ENCODE assay signal across 8 cellular contexts in genomic region chr20:1465470-1466210, GRCh38. TPM values are rescaled to one million over a fixed set of nuclear protein-coding genes. Genes with fewer than 3 reads are reported as not detected.
DNase-seq lines count a peak whose midpoint lies in the region; ATAC-seq and TF ChIP-seq lines count a peak whose summit lies in the region.

No MANE protein-coding gene starts in this region.

- POLR2A ChIA-PET in AG04449 (lab: Yijun Ruan, JAX), result interaction anchor here (1.1 kb wide), 1 partner anchor 10 kb away, joined by 3 read pairs; no protein-coding TSS in a partner anchor

- no peaks in the 10 kb centered on the region for H3K27me3 Mint-ChIP-seq in naive B cell

- peaks cover 55 to 84% (median 61%) of the 10 kb centered on the region in 3 donors for H3K4me1 Mint-ChIP-seq in naive B cell

- intact Hi-C loops in colonic mucosa (cut with DNase I), result loop anchor here (5.0 to 10.0 kb wide), 3 partner anchors 71 to 1569 kb away; partner anchors contain the start of gene FKBP1A

- no peaks in the 10 kb centered on the region for H3K9me3 Mint-ChIP-seq in naive B cell

- H3K36me3 Mint-ChIP-seq in naive B cell, result peaks cover 0 to 10% of the 10 kb centered on the region in 2 donors

- CTCF ChIA-PET in AG04449 (lab: Yijun Ruan, JAX), result interaction anchor here (0.7 to 5.4 kb wide), 16 partner anchors 11 to 707 kb away, joined by 3 to 120 read pairs (median 5); no protein-coding TSS in a partner anchor

- H3K4me3 Mint-ChIP-seq in naive B cell, result peak overlapping the region; percentile 88 to 96 (median 92)

- TF ChIP-seq CTCF in AG04449 (IDR thresholded peaks at IDR 0.05; ENCODE audit: insufficient read depth, low read length, missing control alignments) (no peak), colonic mucosa (IDR thresholded peaks at IDR 0.05) (no peak)

- peaks cover 26% of the 10 kb centered on the region for H3K4me1 ChIP-seq in colonic mucosa

- ATAC-seq in naive B cell (ENCODE audit: low read depth in 2 of 2), result no peak

- H3K4me3 ChIP-seq in AG04449 (ENCODE audit: low read depth, low read length) (peak overlapping the region; percentile 90), colonic mucosa (peak overlapping the region; percentile 99)
- H3K4me3 ChIP-seq in Jurkat, Clone E6-1 (ENCODE audit: low read length), result peak overlapping the region; percentile 83

- peak overlapping the region in 4 of 6 donors; percentile 59 to 96 (median 77) for H3K27ac Mint-ChIP-seq in naive B cell

- H3K36me3 ChIP-seq in colonic mucosa, result peaks cover 3% of the 10 kb centered on the region

- no peaks in the 10 kb centered on the region for H3K27me3 ChIP-seq in colonic mucosa

- peak overlapping the region; percentile 92 for H3K27ac ChIP-seq in colonic mucosa

- no peaks in the 10 kb centered on the region for H3K9me3 ChIP-seq in colonic mucosa

- peak overlapping the region in 1 of 2 donors; percentile 73 for H3K9ac ChIP-seq in colonic mucosa (ENCODE audit: low read depth in 2 of 2, low read length in 2 of 2)

- DNase-seq in AG04449 (ENCODE audit: low read depth, low spot score) (no peak), colonic mucosa (no peak), naive B cell (no peak), NCI-H446 (lab: John Stamatoyannopoulos, UW) (no peak), NCI-H510A treated with DMSO at 0.1 percent for 48 hours (lab: John Stamatoyannopoulos, UW) (no peak), NCI-H1105 (lab: John Stamatoyannopoulos, UW) (no peak), NCI-H128 (lab: John Stamatoyannopoulos, UW; ENCODE audit: unreplicated experiment) (no peak)
- no peak for DNase-seq in Jurkat, Clone E6-1 (ENCODE audit: low read depth, low spot score)

RNA-seq across cellular contexts. Expression of gene NSFL1C, which starts 1.0 kb away (rescaled TPM):
- 126 TPM for polyA plus RNA-seq in Jurkat, Clone E6-1 (2012; ENCODE audit: insufficient read depth, insufficient read length)
- 10 to 100 TPM; 67.4 to 76.0 TPM for total RNA-seq in colonic mucosa
- polyA plus RNA-seq in naive B cell (ENCODE audit: low read depth in 6 of 6), result 100 to 1,000 TPM; 108 to 134 (median 123) TPM

RNA-seq across cellular contexts. Expression of gene SIRPB2, which starts 25.6 kb away (rescaled TPM):
- polyA plus RNA-seq in Jurkat, Clone E6-1 (2012; ENCODE audit: insufficient read depth, insufficient read length), result not detected
- 1 to 10 TPM in 1 of 2 donors, under 1 TPM in 1; 0.74 to 3.0 TPM for total RNA-seq in colonic mucosa
- polyA plus RNA-seq in naive B cell (ENCODE audit: low read depth in 6 of 6), result under 1 TPM in 4 of 6 donors, not detected in 2; 0.18 to 0.36 (median 0.22) TPM
